ENCODE assay signal across 10 cellular contexts in genomic region chr19:12794936-12795335, GRCh38. TPM values are rescaled to one million over a fixed set of nuclear protein-coding genes. Genes with fewer than 3 reads are reported as not detected.
DNase-seq lines count a peak whose midpoint lies in the region; ATAC-seq and TF ChIP-seq lines count a peak whose summit lies in the region.
"Had no signal": no experiment of that assay in that cellular context is flagged by ENCODE, and none has a peak within 500 bp of the region (broad histone marks: within the 10 kb centered on the region; RNA-seq: fewer than 3 reads in every experiment).

No MANE protein-coding gene starts in this region.

- H3K4me3 ChIP-seq in PC-9 (no peak overlapping the region; the same call in 1 of the 2 replicates), neutrophil (ENCODE audit: low read depth in 1 of 2, low read length in 1 of 2) (peak overlapping the region; percentile 87 to 99)

- H3K4me3 Mint-ChIP-seq in CD14-positive monocyte, result peak overlapping the region; percentile 84 to 87
- H3K4me3 Mint-ChIP-seq in dendritic cell treated with granulocyte-macrophage colony-stimulating factor and Interleukin-4, amounts not matched to agents 40 ng/mL and 50 ng/mL, for 4 days, result peak overlapping the region; percentile 72

- no peaks in the 10 kb centered on the region for H3K9me2 ChIP-seq in PC-9 (ENCODE audit: insufficient read depth)

- POLR2A ChIA-PET in PC-9 (lab: Charles Lee; ENCODE audit: unreplicated experiment), result interaction anchor here (0.7 kb wide), 3 partner anchors 30 to 42 kb away, joined by 18 to 38 read pairs (median 20); no protein-coding TSS in a partner anchor

- H3K27me3 Mint-ChIP-seq in CD14-positive monocyte (ENCODE audit: low read depth in 3 of 3), result peaks cover 0 to 4% (median 2%) of the 10 kb centered on the region in 3 donors
- H3K27me3 Mint-ChIP-seq in dendritic cell treated with granulocyte-macrophage colony-stimulating factor and Interleukin-4, amounts not matched to agents 40 ng/mL and 50 ng/mL, for 4 days, result no peaks in the 10 kb centered on the region

- no peak for DNase-seq in CD14-positive monocyte (ENCODE audit: low spot score)
- no peak for DNase-seq in PC-9
- no peak for DNase-seq in activated effector memory CD4-positive, alpha-beta T cell treated with Interleukin-2 at 50 U/mL for 16 hours
- no peak for DNase-seq in HT-29 (ENCODE audit: low spot score)

- H3K36me3 Mint-ChIP-seq in CD14-positive monocyte, result peaks cover 2 to 23% of the 10 kb centered on the region in 2 donors
- H3K36me3 Mint-ChIP-seq in dendritic cell treated with granulocyte-macrophage colony-stimulating factor and Interleukin-4, amounts not matched to agents 40 ng/mL and 50 ng/mL, for 4 days (ENCODE audit: low read depth), result peaks cover 64% of the 10 kb centered on the region

- H3K9me3 ChIP-seq in PC-9 (ENCODE audit: insufficient read depth, low read depth) (no peaks in the 10 kb centered on the region), neutrophil (no peaks in the 10 kb centered on the region)

- H3K79me2 ChIP-seq in PC-9 (ENCODE audit: low read depth), result peaks cover 37% of the 10 kb centered on the region

- peak overlapping the region; percentile 91 for H3K4me2 ChIP-seq in PC-9

- H3K4me1 Mint-ChIP-seq in CD14-positive monocyte, result peaks cover 31% of the 10 kb centered on the region
- peaks cover 40% of the 10 kb centered on the region for H3K4me1 Mint-ChIP-seq in dendritic cell treated with granulocyte-macrophage colony-stimulating factor and Interleukin-4, amounts not matched to agents 40 ng/mL and 50 ng/mL, for 4 days (ENCODE audit: low read depth)

- no peak for ATAC-seq in GM21526 (IDR thresholded peaks at IDR 0.05; ENCODE audit: low FRiP score, unreplicated experiment)
- no peak for ATAC-seq in GM21381 (IDR thresholded peaks at IDR 0.05; ENCODE audit: unreplicated experiment)

- no TSS peak for BruUV-seq in PC-9 (replicated peaks; lab: Mats Ljungman, UMichigan)

- no peak overlapping the region for H2AFZ ChIP-seq in PC-9

- H3K4me1 ChIP-seq in PC-9 (replicated peaks; ENCODE audit: insufficient read depth) (peaks cover 33% of the 10 kb centered on the region), neutrophil (ENCODE audit: control insufficient read depth in 1 of 2, insufficient read depth in 1 of 2, low read depth in 1 of 2, low read length in 1 of 2) (peaks cover 25 to 33% of the 10 kb centered on the region in 2 experiments)

- CTCF ChIA-PET in PC-9 (lab: Charles Lee), result interaction anchor here (0.7 to 1.8 kb wide), 3 partner anchors 29 to 146 kb away, joined by 4 to 14 read pairs (median 5); no protein-coding TSS in a partner anchor

- peaks cover 0 to 9% (median 0%) of the 10 kb centered on the region in 7 donors for H3K9me3 Mint-ChIP-seq in CD14-positive monocyte
- H3K9me3 Mint-ChIP-seq in dendritic cell treated with granulocyte-macrophage colony-stimulating factor and Interleukin-4, amounts not matched to agents 40 ng/mL and 50 ng/mL, for 4 days, result no peaks in the 10 kb centered on the region

- TF ChIP-seq CTCF in CD14-positive monocyte (IDR thresholded peaks at IDR 0.05), result no peak
- TF ChIP-seq CTCF in PC-9 (conservative IDR thresholded peaks at IDR 0.05), result no peak
- TF ChIP-seq CTCF in neutrophil (IDR thresholded peaks at IDR 0.05), result no peak

- peaks cover 77% of the 10 kb centered on the region for H3F3A ChIP-seq in PC-9 (ENCODE audit: insufficient read depth, low read depth)

- H4K20me1 ChIP-seq in PC-9 (ENCODE audit: insufficient read depth), result peaks cover 18% of the 10 kb centered on the region

- no peaks in the 10 kb centered on the region for H3K27me3 ChIP-seq in PC-9 (ENCODE audit: insufficient read depth, low read depth)
- peaks cover 5% of the 10 kb centered on the region for H3K27me3 ChIP-seq in neutrophil

- H3K27ac Mint-ChIP-seq in CD14-positive monocyte, result peak overlapping the region; percentile 91 to 100 (median 95)
- no peak overlapping the region for H3K27ac Mint-ChIP-seq in dendritic cell treated with granulocyte-macrophage colony-stimulating factor and Interleukin-4, amounts not matched to agents 40 ng/mL and 50 ng/mL, for 4 days

- H3K27ac ChIP-seq in PC-9, result no peak overlapping the region
- H3K27ac ChIP-seq in neutrophil, result peak overlapping the region; percentile 100

- intact Hi-C loops in CD14-positive monocyte (cut with micrococcal nuclease) (loop anchor here (2.0 to 10.0 kb wide), 7 partner anchors 16 to 357 kb away; partner anchors contain the start of genes CALR (in 1 of the 2), IER2 (in 1 of the 2), MAN2B1 (in 1 of the 2) and STX10 (in 1 of the 2)), PC-9 (cut with micrococcal nuclease; ENCODE audit: unreplicated experiment) (no loop called here)
- intact Hi-C loops in dendritic cell treated with granulocyte-macrophage colony-stimulating factor and Interleukin-4, amounts not matched to agents 40 ng/mL and 50 ng/mL, for 4 days (cut with micrococcal nuclease), result no loop called here

- H3K36me3 ChIP-seq in PC-9 (ENCODE audit: low read depth), result peaks cover 6% of the 10 kb centered on the region; the same call in 1 of the 2 replicates
- H3K36me3 ChIP-seq in neutrophil, result peaks cover 8% of the 10 kb centered on the region

RNA-seq across cellular contexts. Expression of gene JUNB, which starts 3.6 kb away (rescaled TPM):
- polyA plus RNA-seq in CD14-positive monocyte, result 1,000 to 10,000 TPM; 1,279 to 1,468 TPM
- total RNA-seq in PC-9 (2021), result 70.7 and 87.0 TPM in 2 replicates
- total RNA-seq in HT-29 (2014; rRNA removed; shearing (Covaris generic)), result 568 and 620 TPM in 2 replicates

RNA-seq across cellular contexts. Expression of gene PRDX2, which starts 6.7 kb away (rescaled TPM):
- polyA plus RNA-seq in CD14-positive monocyte, result 10 to 100 TPM; 46.7 to 71.5 TPM
- total RNA-seq in PC-9 (2021), result 268 and 271 TPM in 2 replicates
- 378 and 396 TPM in 2 replicates for total RNA-seq in HT-29 (2014; rRNA removed; shearing (Covaris generic))

RNA-seq across cellular contexts. Expression of gene THSD8, which starts 6.9 kb away (rescaled TPM):
- polyA plus RNA-seq in CD14-positive monocyte, result 1 to 10 TPM in 1 of 2 donors, not detected in 1; 4.0 TPM
- total RNA-seq in PC-9 (2021), result 28.8 and 30.0 TPM in 2 replicates
- 0.10 TPM in 1 of 2 replicates, not detected in the other for total RNA-seq in HT-29 (2014; rRNA removed; shearing (Covaris generic))
- total RNA-seq: glomerular endothelial cell, mononuclear cell had no signal

RNA-seq across cellular contexts. Expression of gene RNASEH2A, which starts 11.4 kb away (rescaled TPM):
- polyA plus RNA-seq in CD14-positive monocyte, result 10 to 100 TPM; 15.2 to 21.5 TPM
- 38.6 and 60.4 TPM in 2 replicates for total RNA-seq in PC-9 (2021)
- total RNA-seq in HT-29 (2014; rRNA removed; shearing (Covaris generic)), result 48.2 and 55.4 TPM in 2 replicates

RNA-seq across cellular contexts. Expression of gene HOOK2, which starts 19.6 kb away (rescaled TPM):
- 1 to 10 TPM in 1 of 2 donors, under 1 TPM in 1; 0.55 to 1.1 TPM for polyA plus RNA-seq in CD14-positive monocyte
- 109 and 127 TPM in 2 replicates for total RNA-seq in PC-9 (2021)
- total RNA-seq in HT-29 (2014; rRNA removed; shearing (Covaris generic)), result 64.1 and 72.2 TPM in 2 replicates

Comparison
In these comparisons a context has a peak if more than half of its experiments do, and no peak if none do; other contexts are left out.
1. RNA of gene THSD8, which starts 6.9 kb away (total RNA-seq): 28.8 to 30.0 TPM in PC-9; 0.10 TPM in HT-29; every median in the first group is over 10 times any median in the second.
2. intact Hi-C loops: an anchor here in CD14-positive monocyte (2.0 to 10.0 kb wide); none called in PC-9 and dendritic cell treated with granulocyte-macrophage colony-stimulating factor and Interleukin-4, amounts not matched to agents 40 ng/mL and 50 ng/mL, for 4 days.